Comparison of ENCODE assay signal across 1 cellular context in the genomic region with DNA sequence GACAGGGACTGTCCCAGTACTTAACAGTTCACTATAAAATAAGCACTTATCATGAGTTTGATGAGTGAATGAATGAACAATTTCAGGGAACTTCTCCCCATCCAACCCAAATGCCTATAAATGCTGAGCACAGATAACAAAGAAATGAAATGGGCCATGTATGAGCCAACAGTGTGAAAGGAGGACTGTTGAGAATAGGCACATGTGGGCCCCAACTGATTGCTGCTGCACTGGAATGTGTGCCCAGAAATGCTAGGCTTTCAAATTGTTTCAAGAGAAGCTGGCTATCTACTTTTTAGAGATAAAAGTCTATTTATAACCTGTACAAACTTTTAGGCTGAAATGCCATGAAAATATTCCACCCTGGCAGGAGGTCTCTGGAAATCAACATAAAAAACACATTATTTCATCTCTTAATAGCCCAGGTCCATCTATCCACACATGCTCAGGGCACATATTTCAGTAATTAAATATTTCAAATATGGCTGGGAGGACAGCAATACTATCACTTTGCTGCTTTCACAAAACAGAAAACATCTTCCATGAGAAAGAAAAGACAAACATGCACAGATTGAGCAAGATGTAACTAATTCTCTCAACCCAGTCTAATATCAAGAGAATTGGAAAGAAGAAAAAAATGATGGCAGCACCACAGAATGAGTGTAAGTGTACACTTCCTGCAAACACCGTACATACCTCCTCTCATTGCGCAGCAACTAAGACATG.
A peak's percentile ranks its signal among the peaks of the same experiment; 100 is the strongest.
TF ChIP-seq lines count a peak whose summit lies in the region.

No MANE protein-coding gene starts in this region.

TF ChIP-seq in K562, 482 proteins besides CTCF, POLR2A, EP300 and RAD21 (continued from another document and continues in another):
- TF ChIP-seq CCAR2 (IDR thresholded peaks at IDR 0.05; ENCODE audit: low read depth, low read length): no peak
- TF ChIP-seq, protein P1, sequence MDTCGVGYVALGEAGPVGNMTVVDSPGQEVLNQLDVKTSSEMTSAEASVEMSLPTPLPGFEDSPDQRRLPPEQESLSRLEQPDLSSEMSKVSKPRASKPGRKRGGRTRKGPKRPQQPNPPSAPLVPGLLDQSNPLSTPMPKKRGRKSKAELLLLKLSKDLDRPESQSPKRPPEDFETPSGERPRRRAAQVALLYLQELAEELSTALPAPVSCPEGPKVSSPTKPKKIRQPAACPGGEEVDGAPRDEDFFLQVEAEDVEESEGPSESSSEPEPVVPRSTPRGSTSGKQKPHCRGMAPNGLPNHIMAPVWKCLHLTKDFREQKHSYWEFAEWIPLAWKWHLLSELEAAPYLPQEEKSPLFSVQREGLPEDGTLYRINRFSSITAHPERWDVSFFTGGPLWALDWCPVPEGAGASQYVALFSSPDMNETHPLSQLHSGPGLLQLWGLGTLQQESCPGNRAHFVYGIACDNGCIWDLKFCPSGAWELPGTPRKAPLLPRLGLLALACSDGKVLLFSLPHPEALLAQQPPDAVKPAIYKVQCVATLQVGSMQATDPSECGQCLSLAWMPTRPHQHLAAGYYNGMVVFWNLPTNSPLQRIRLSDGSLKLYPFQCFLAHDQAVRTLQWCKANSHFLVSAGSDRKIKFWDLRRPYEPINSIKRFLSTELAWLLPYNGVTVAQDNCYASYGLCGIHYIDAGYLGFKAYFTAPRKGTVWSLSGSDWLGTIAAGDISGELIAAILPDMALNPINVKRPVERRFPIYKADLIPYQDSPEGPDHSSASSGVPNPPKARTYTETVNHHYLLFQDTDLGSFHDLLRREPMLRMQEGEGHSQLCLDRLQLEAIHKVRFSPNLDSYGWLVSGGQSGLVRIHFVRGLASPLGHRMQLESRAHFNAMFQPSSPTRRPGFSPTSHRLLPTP (IDR thresholded peaks at IDR 0.05; ENCODE audit: borderline replicate concordance, extremely low read depth, insufficient read length): no peak
- no peak for TF ChIP-seq COPS2 (conservative IDR thresholded peaks at IDR 0.05)
- TF ChIP-seq TCF3 (CRISPR knock-in tag; IDR thresholded peaks at IDR 0.05): peak; percentile 79
- TF ChIP-seq RBM34 (IDR thresholded peaks at IDR 0.05; ENCODE audit: borderline replicate concordance, insufficient read depth, low read length): no peak
- TF ChIP-seq ZNF282 (CRISPR knock-in tag; IDR thresholded peaks at IDR 0.05): no peak
- peak; percentile 35; the same call in 1 of the 2 replicates for TF ChIP-seq NCOR1 (IDR thresholded peaks at IDR 0.05)
- no peak for TF ChIP-seq KAT8 (IDR thresholded peaks at IDR 0.05; ENCODE audit: low read depth)
- TF ChIP-seq, protein P2, sequence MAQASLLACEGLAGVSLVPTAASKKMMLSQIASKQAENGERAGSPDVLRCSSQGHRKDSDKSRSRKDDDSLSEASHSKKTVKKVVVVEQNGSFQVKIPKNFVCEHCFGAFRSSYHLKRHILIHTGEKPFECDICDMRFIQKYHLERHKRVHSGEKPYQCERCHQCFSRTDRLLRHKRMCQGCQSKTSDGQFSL (CRISPR knock-in tag; IDR thresholded peaks at IDR 0.05): no peak
- TF ChIP-seq, protein P2 (tag; IDR thresholded peaks at IDR 0.05): no peak
- no peak for TF ChIP-seq CGGBP1 (CRISPR knock-in tag; IDR thresholded peaks at IDR 0.05)
- TF ChIP-seq TSC22D4 (tag; IDR thresholded peaks at IDR 0.05): no peak
- no peak for TF ChIP-seq ZNF57 (CRISPR knock-in tag; IDR thresholded peaks at IDR 0.05)
- no peak for TF ChIP-seq ZNF785 (CRISPR knock-in tag; IDR thresholded peaks at IDR 0.05)
- no peak for TF ChIP-seq HSF4 (CRISPR knock-in tag; IDR thresholded peaks at IDR 0.05; ENCODE audit: borderline replicate concordance)
- TF ChIP-seq ZNF23 (CRISPR knock-in tag; IDR thresholded peaks at IDR 0.05): no peak
- no peak for TF ChIP-seq RNF219 (CRISPR knock-in tag; IDR thresholded peaks at IDR 0.05)
- TF ChIP-seq, protein P3, sequence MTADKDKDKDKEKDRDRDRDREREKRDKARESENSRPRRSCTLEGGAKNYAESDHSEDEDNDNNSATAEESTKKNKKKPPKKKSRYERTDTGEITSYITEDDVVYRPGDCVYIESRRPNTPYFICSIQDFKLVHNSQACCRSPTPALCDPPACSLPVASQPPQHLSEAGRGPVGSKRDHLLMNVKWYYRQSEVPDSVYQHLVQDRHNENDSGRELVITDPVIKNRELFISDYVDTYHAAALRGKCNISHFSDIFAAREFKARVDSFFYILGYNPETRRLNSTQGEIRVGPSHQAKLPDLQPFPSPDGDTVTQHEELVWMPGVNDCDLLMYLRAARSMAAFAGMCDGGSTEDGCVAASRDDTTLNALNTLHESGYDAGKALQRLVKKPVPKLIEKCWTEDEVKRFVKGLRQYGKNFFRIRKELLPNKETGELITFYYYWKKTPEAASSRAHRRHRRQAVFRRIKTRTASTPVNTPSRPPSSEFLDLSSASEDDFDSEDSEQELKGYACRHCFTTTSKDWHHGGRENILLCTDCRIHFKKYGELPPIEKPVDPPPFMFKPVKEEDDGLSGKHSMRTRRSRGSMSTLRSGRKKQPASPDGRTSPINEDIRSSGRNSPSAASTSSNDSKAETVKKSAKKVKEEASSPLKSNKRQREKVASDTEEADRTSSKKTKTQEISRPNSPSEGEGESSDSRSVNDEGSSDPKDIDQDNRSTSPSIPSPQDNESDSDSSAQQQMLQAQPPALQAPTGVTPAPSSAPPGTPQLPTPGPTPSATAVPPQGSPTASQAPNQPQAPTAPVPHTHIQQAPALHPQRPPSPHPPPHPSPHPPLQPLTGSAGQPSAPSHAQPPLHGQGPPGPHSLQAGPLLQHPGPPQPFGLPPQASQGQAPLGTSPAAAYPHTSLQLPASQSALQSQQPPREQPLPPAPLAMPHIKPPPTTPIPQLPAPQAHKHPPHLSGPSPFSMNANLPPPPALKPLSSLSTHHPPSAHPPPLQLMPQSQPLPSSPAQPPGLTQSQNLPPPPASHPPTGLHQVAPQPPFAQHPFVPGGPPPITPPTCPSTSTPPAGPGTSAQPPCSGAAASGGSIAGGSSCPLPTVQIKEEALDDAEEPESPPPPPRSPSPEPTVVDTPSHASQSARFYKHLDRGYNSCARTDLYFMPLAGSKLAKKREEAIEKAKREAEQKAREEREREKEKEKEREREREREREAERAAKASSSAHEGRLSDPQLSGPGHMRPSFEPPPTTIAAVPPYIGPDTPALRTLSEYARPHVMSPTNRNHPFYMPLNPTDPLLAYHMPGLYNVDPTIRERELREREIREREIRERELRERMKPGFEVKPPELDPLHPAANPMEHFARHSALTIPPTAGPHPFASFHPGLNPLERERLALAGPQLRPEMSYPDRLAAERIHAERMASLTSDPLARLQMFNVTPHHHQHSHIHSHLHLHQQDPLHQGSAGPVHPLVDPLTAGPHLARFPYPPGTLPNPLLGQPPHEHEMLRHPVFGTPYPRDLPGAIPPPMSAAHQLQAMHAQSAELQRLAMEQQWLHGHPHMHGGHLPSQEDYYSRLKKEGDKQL (CRISPR knock-in tag; IDR thresholded peaks at IDR 0.05; ENCODE audit: borderline replicate concordance): no peak
- peak; percentile 61 for TF ChIP-seq ZNF584 (CRISPR knock-in tag; IDR thresholded peaks at IDR 0.05; ENCODE audit: low read depth)
- peak; percentile 56; the same call in 1 of the 2 replicates for TF ChIP-seq MYC (IDR thresholded peaks at IDR 0.05; ENCODE audit: low read depth, low read length)
- TF ChIP-seq MYC (CRISPR knock-in tag; IDR thresholded peaks at IDR 0.05; ENCODE audit: borderline replicate concordance, low read depth): no peak
- TF ChIP-seq GATAD2A (IDR thresholded peaks at IDR 0.05): no peak
- no peak for TF ChIP-seq FOXM1 (IDR thresholded peaks at IDR 0.05; ENCODE audit: low read depth)
- no peak for TF ChIP-seq FOXM1 (CRISPR knock-in tag; IDR thresholded peaks at IDR 0.05; ENCODE audit: low read depth)
- no peak for TF ChIP-seq ZNF165 (CRISPR knock-in tag; IDR thresholded peaks at IDR 0.05; ENCODE audit: borderline replicate concordance)
- 0 out of 2 replicates have a peak, but pooled peaks have one; percentile 5 for TF ChIP-seq SMAD3 (CRISPR knock-in tag; conservative IDR thresholded peaks at IDR 0.05)
- TF ChIP-seq PCBP2 (IDR thresholded peaks at IDR 0.05; ENCODE audit: low read depth, low read length, poor library complexity, severe bottlenecking): no peak
- no peak for TF ChIP-seq DIDO1 (tag; IDR thresholded peaks at IDR 0.05; ENCODE audit: low read depth)
- no peak for TF ChIP-seq HOXB6 (CRISPR knock-in tag; IDR thresholded peaks at IDR 0.05; ENCODE audit: borderline replicate concordance)
- no peak for TF ChIP-seq ZFP1 (CRISPR knock-in tag; IDR thresholded peaks at IDR 0.05)
- peak; percentile 68 for TF ChIP-seq SOX6 (IDR thresholded peaks at IDR 0.05)
- no peak; the same call in 1 of the 2 replicates for TF ChIP-seq CEBPB (tag; IDR thresholded peaks at IDR 0.05)
- TF ChIP-seq, protein P4, sequence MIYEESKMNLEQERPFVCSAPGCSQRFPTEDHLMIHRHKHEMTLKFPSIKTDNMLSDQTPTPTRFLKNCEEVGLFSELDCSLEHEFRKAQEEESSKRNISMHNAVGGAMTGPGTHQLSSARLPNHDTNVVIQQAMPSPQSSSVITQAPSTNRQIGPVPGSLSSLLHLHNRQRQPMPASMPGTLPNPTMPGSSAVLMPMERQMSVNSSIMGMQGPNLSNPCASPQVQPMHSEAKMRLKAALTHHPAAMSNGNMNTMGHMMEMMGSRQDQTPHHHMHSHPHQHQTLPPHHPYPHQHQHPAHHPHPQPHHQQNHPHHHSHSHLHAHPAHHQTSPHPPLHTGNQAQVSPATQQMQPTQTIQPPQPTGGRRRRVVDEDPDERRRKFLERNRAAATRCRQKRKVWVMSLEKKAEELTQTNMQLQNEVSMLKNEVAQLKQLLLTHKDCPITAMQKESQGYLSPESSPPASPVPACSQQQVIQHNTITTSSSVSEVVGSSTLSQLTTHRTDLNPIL (CRISPR knock-in tag; IDR thresholded peaks at IDR 0.05): no peak
- TF ChIP-seq, protein P5, sequence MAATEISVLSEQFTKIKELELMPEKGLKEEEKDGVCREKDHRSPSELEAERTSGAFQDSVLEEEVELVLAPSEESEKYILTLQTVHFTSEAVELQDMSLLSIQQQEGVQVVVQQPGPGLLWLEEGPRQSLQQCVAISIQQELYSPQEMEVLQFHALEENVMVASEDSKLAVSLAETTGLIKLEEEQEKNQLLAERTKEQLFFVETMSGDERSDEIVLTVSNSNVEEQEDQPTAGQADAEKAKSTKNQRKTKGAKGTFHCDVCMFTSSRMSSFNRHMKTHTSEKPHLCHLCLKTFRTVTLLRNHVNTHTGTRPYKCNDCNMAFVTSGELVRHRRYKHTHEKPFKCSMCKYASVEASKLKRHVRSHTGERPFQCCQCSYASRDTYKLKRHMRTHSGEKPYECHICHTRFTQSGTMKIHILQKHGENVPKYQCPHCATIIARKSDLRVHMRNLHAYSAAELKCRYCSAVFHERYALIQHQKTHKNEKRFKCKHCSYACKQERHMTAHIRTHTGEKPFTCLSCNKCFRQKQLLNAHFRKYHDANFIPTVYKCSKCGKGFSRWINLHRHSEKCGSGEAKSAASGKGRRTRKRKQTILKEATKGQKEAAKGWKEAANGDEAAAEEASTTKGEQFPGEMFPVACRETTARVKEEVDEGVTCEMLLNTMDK (IDR thresholded peaks at IDR 0.05; ENCODE audit: borderline replicate concordance, insufficient read depth, low read depth, low read length, poor library complexity, severe bottlenecking): no peak
- no peak for TF ChIP-seq ZNF354B (CRISPR knock-in tag; IDR thresholded peaks at IDR 0.05)
- TF ChIP-seq, protein P6, sequence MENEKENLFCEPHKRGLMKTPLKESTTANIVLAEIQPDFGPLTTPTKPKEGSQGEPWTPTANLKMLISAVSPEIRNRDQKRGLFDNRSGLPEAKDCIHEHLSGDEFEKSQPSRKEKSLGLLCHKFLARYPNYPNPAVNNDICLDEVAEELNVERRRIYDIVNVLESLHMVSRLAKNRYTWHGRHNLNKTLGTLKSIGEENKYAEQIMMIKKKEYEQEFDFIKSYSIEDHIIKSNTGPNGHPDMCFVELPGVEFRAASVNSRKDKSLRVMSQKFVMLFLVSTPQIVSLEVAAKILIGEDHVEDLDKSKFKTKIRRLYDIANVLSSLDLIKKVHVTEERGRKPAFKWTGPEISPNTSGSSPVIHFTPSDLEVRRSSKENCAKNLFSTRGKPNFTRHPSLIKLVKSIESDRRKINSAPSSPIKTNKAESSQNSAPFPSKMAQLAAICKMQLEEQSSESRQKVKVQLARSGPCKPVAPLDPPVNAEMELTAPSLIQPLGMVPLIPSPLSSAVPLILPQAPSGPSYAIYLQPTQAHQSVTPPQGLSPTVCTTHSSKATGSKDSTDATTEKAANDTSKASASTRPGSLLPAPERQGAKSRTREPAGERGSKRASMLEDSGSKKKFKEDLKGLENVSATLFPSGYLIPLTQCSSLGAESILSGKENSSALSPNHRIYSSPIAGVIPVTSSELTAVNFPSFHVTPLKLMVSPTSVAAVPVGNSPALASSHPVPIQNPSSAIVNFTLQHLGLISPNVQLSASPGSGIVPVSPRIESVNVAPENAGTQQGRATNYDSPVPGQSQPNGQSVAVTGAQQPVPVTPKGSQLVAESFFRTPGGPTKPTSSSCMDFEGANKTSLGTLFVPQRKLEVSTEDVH (IDR thresholded peaks at IDR 0.05; ENCODE audit: low read depth, partially characterized antibody): no peak
- no peak for TF ChIP-seq ILF3 (IDR thresholded peaks at IDR 0.05; ENCODE audit: borderline replicate concordance)
- TF ChIP-seq ASH1L (IDR thresholded peaks at IDR 0.05; ENCODE audit: borderline replicate concordance, low read depth, partially characterized antibody): no peak
